Comparison of ENCODE assay signal across 21 cellular contexts in genomic region chr15:73708691-73709090, GRCh38. TPM values are rescaled to one million over a fixed set of nuclear protein-coding genes. Genes with fewer than 3 reads are reported as not detected.
"Had no signal": no experiment of that assay in that cellular context is flagged by ENCODE, and none has a peak within 500 bp of the region (broad histone marks: within the 10 kb centered on the region; RNA-seq: fewer than 3 reads in every experiment).

No MANE protein-coding gene starts in this region.

- H3K9me3 Mint-ChIP-seq: T-helper 1 cell treated with Interleukin-12 subunit alpha and Interleukin-12 subunit beta and Interleukin-4 antibody, amounts not matched to agents 30 μg/mL and 1 μg/mL, for 36 hours had no signal

- H3K9me3 ChIP-seq: Peyer's patch had no signal

- H3K4me1 ChIP-seq: Peyer's patch had no signal

- H3K4me3 Mint-ChIP-seq: activated CD8-positive, alpha-beta T cell treated with anti-CD3 and anti-CD28 coated beads, Interleukin-2, amount 10 ng/mL, durations not matched to agents 7 days and 5 days; activated naive CD8-positive, alpha-beta T cell; T-helper 1 cell treated with Interleukin-12 subunit alpha and Interleukin-12 subunit beta and Interleukin-4 antibody, amounts not matched to agents 30 μg/mL and 1 μg/mL, for 36 hours had no signal

- H3K36me3 Mint-ChIP-seq: activated naive CD8-positive, alpha-beta T cell had no signal

- H3K27ac Mint-ChIP-seq: activated CD8-positive, alpha-beta T cell treated with anti-CD3 and anti-CD28 coated beads, Interleukin-2, amount 10 ng/mL, durations not matched to agents 7 days and 5 days; activated naive CD8-positive, alpha-beta T cell; T-helper 1 cell treated with Interleukin-12 subunit alpha and Interleukin-12 subunit beta and Interleukin-4 antibody, amounts not matched to agents 30 μg/mL and 1 μg/mL, for 36 hours had no signal

- DNase-seq: activated CD4-positive, alpha-beta T cell treated with anti-CD3 and anti-CD28 coated beads for 48 hours; activated CD4-positive, alpha-beta T cell treated with anti-CD3 and anti-CD28 coated beads, Interleukin-2, amount 50 U/mL, for 4 hours; activated CD4-positive, CD25-positive, alpha-beta regulatory T cell treated with anti-CD3 and anti-CD28 coated beads, Interleukin-2, amount 50 U/mL, for 72 hours; activated CD8-positive, alpha-beta memory T cell treated with anti-CD3 and anti-CD28 coated beads, Interleukin-2, amount 50 U/mL, for 48 hours; activated CD8-positive, alpha-beta T cell treated with anti-CD3 and anti-CD28 coated beads, Interleukin-2, amount 10 ng/mL, durations not matched to agents 7 days and 5 days; activated effector memory CD4-positive, alpha-beta T cell treated with Interleukin-2 at 50 U/mL for 16 hours; activated naive CD4-positive, alpha-beta T cell; activated T-cell treated with anti-CD3 and anti-CD28 coated beads, Interleukin-2, amount 50 U/mL, for 1 hour; amygdala; caudate nucleus; KG1; NCI-H1048; NCI-H146; NCI-H2029; NCI-H2107; NCI-H510A treated with DMSO at 0.1 percent for 48 hours; NCI-H69; Peyer's patch; SHP77 treated with DMSO at 0.1 percent for 48 hours had no signal

- H3K4me3 ChIP-seq: Peyer's patch had no signal

RNA-seq across cellular contexts. Expression of gene CD276, which starts 24.5 kb away (rescaled TPM):
- total RNA-seq: activated CD8-positive, alpha-beta T cell treated with anti-CD3 and anti-CD28 coated beads, Interleukin-2, amount 10 ng/mL, durations not matched to agents 7 days and 5 days had no signal

RNA-seq across cellular contexts. Expression of gene INSYN1, which starts 44.5 kb away (rescaled TPM):
- total RNA-seq: activated CD8-positive, alpha-beta T cell treated with anti-CD3 and anti-CD28 coated beads, Interleukin-2, amount 10 ng/mL, durations not matched to agents 7 days and 5 days had no signal
